In the genomic region with DNA sequence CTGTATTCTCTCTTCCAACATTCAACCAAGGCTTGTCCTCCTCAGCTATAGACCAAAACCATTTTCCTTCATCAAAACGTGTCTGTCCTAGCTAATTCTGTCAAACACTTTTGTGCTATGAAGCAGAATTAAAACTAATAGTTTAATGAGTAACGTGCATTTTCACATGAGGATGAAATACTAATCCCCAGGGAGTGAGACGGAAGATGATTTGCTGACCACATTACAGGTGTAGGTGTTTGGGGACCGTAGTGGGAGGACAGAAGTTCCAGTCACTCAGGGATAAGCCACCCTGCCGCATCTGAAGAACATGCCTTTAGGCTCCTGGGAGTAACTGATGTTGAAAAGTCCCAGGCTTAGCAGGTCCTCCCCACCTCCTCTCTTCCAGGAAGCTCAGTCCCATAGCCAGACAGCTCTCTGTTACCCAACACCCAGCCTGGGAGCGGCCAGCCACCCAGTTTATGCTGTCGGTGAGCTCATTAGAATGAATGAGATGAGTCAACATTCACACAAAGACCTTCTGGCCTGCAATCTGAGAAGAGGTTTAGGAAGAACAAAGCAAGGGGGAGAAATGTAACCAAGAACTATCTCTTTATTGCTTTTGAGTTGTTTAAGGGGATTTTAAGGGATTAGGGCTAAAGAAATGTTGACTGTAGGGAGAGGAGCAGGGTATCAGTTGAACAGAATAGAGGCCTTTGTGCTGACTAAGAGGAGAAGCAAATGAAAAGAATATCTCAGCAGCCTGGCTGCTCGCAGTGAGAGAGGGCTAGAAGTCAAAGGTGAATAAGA, we compare ENCODE assay signal across 1 cellular context.
TF ChIP-seq lines count a peak whose summit lies in the region.

No MANE protein-coding gene starts in this region.

TF ChIP-seq in SK-N-SH, 30 proteins besides CTCF, POLR2A, EP300 and RAD21 (continued from another document):
- TF ChIP-seq NFIC (IDR thresholded peaks at IDR 0.05; ENCODE audit: borderline replicate concordance) (no peak), GATA2 (CRISPR knock-in tag; IDR thresholded peaks at IDR 0.05) (no peak), ELF1 (IDR thresholded peaks at IDR 0.05) (no peak), SIN3A (IDR thresholded peaks at IDR 0.05; ENCODE audit: borderline replicate concordance, low read depth, low read length) (no peak), JUND (IDR thresholded peaks at IDR 0.05) (no peak), MXI1 (IDR thresholded peaks at IDR 0.05; ENCODE audit: low read depth, low read length) (no peak), MAX (IDR thresholded peaks at IDR 0.05; ENCODE audit: low read depth) (no peak), POLR2AphosphoS5 (IDR thresholded peaks at IDR 0.05; ENCODE audit: low read depth, low read length) (no peak), FOXM1 (IDR thresholded peaks at IDR 0.05; ENCODE audit: low read depth) (no peak), PBX3 (IDR thresholded peaks at IDR 0.05) (no peak)
- TF ChIP-seq, protein P1, sequence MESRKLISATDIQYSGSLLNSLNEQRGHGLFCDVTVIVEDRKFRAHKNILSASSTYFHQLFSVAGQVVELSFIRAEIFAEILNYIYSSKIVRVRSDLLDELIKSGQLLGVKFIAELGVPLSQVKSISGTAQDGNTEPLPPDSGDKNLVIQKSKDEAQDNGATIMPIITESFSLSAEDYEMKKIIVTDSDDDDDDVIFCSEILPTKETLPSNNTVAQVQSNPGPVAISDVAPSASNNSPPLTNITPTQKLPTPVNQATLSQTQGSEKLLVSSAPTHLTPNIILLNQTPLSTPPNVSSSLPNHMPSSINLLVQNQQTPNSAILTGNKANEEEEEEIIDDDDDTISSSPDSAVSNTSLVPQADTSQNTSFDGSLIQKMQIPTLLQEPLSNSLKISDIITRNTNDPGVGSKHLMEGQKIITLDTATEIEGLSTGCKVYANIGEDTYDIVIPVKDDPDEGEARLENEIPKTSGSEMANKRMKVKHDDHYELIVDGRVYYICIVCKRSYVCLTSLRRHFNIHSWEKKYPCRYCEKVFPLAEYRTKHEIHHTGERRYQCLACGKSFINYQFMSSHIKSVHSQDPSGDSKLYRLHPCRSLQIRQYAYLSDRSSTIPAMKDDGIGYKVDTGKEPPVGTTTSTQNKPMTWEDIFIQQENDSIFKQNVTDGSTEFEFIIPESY (IDR thresholded peaks at IDR 0.05; ENCODE audit: borderline replicate concordance, low read depth), result no peak
